In the genomic region with DNA sequence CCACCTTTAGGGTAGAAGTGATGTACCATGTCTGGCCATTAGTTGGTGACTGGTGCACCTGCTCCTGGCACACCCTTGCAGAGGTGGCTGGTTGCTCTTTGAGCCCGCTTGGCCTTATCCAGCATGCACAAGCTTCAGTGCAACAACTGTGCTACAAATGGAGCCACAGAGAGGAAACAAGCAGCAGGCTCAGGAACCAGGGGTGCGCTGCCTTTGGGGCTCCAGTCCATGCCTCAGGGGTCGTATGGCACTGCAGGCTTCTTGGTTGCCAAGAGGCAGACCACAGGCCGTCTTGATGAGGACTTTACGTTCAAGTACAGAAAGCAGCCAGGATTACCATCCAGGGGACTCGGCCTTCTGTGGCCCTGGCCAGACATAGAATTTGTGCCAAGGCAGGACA, we compare ENCODE assay signal across 18 cellular contexts. TPM values are rescaled to one million over a fixed set of nuclear protein-coding genes. Genes with fewer than 3 reads are reported as not detected.
DNase-seq lines count a peak whose midpoint lies in the region; ATAC-seq, FAIRE-seq and TF ChIP-seq lines count a peak whose summit lies in the region.
"Not testable (repeated sequence)": the region's sequence is repeated elsewhere in the genome, so short reads cannot be mapped to it uniquely, and the experiment has no call there.
"Had no signal": no experiment of that assay in that cellular context is flagged by ENCODE, and none has a peak within 500 bp of the region (broad histone marks: within the 10 kb centered on the region; RNA-seq: fewer than 3 reads in every experiment).

No MANE protein-coding gene starts in this region.

- not testable (repeated sequence) for H3K27me3 ChIP-seq in RWPE2 (ENCODE audit: insufficient read depth, poor library complexity, severe bottlenecking); sigmoid colon; spleen (replicated peaks in 1 of 7)

- not testable (repeated sequence) for H3K27me3 Mint-ChIP-seq in CD14-positive monocyte (ENCODE audit: low read depth in 3 of 3); chondrocyte (ENCODE audit: low read depth)

- H3K4me1 Mint-ChIP-seq in CD14-positive monocyte; chondrocyte (ENCODE audit: low read depth): not testable (repeated sequence)

- ATAC-seq in RWPE2 (ENCODE audit: low read depth), result not testable (repeated sequence)

- not testable (repeated sequence) for H3K27ac ChIP-seq in RWPE2 (ENCODE audit: poor library complexity, severe bottlenecking); kidney (ENCODE audit: low read depth in 2 of 2, low read length in 2 of 2); sigmoid colon; spleen

- H3K4me3 Mint-ChIP-seq in CD14-positive monocyte; chondrocyte (ENCODE audit: unreplicated experiment): not testable (repeated sequence)

- TF ChIP-seq EP300 in sigmoid colon (IDR thresholded peaks at IDR 0.05), result not testable (repeated sequence)

- not testable (repeated sequence) for FAIRE-seq in kidney (lab: Jason Lieb, UNC)

- H3K9me3 Mint-ChIP-seq in CD14-positive monocyte; chondrocyte (ENCODE audit: low read depth): not testable (repeated sequence)

- intact Hi-C loops in CD14-positive monocyte (cut with micrococcal nuclease); cardiac septum (cut with DNase I); kidney (cut with DNase I); sigmoid colon (cut with DNase I); spleen (cut with DNase I; ENCODE audit: low total_unique reads): not testable (repeated sequence)

- not testable (repeated sequence) for H3K4me3 ChIP-seq in RWPE2 (ENCODE audit: severe bottlenecking); kidney (ENCODE audit: low read length in 2 of 2); sigmoid colon; spleen

- H3K36me3 Mint-ChIP-seq in CD14-positive monocyte; chondrocyte (ENCODE audit: low read depth): not testable (repeated sequence)

- not testable (repeated sequence) for H3K9ac ChIP-seq in kidney (ENCODE audit: low read length in 2 of 2)

- not testable (repeated sequence) for H3K4me1 ChIP-seq in RWPE2 (ENCODE audit: insufficient read depth, poor library complexity, severe bottlenecking); kidney (ENCODE audit: control insufficient read depth in 1 of 2, insufficient read depth in 1 of 2, low read depth in 1 of 2, low read length in 2 of 2); sigmoid colon; spleen

- not testable (repeated sequence) for H3K27ac Mint-ChIP-seq in CD14-positive monocyte; chondrocyte (ENCODE audit: unreplicated experiment)

- DNase-seq in CD14-positive monocyte (ENCODE audit: low spot score) (peak; percentile 28), RWPE2 (ENCODE audit: low spot score) (peak; percentile 23), chondrocyte (ENCODE audit: low spot score) (peak; percentile 66), cardiac septum (ENCODE audit: low spot score) (peak; percentile 44), kidney (peak; percentile 37), sigmoid colon (peak; percentile 35), spleen (peak; percentile 48)

- TF ChIP-seq POLR2A in sigmoid colon (IDR thresholded peaks at IDR 0.05); spleen (IDR thresholded peaks at IDR 0.05): not testable (repeated sequence)

- TF ChIP-seq CTCF in CD14-positive monocyte (IDR thresholded peaks at IDR 0.05); RWPE2 (IDR thresholded peaks at IDR 0.05; ENCODE audit: poor library complexity, severe bottlenecking); chondrocyte (IDR thresholded peaks at IDR 0.05); kidney (IDR thresholded peaks at IDR 0.05; ENCODE audit: borderline replicate concordance, extremely low read depth, insufficient read depth); sigmoid colon (IDR thresholded peaks at IDR 0.05); spleen (IDR thresholded peaks at IDR 0.05 in 8 of 11, conservative IDR thresholded peaks at IDR 0.05 in 3 of 11): not testable (repeated sequence)

- WGBS in sigmoid colon, 2 donors, result 70 to 71% methylated on average over 3 to 4 of the region's 6 CpGs
- 48 to 60% (median 58%) methylated on average over 2 to 4 of the region's 6 CpGs; no CpG with 5 or more reads in 1 of the 5 donors for WGBS in spleen, 5 donors

- H3K36me3 ChIP-seq in RWPE2 (ENCODE audit: low read depth); kidney (ENCODE audit: control insufficient read depth in 1 of 2, insufficient read depth in 2 of 2, low read length in 2 of 2); sigmoid colon; spleen: not testable (repeated sequence)

- H3K9me3 ChIP-seq in RWPE2 (ENCODE audit: severe bottlenecking); kidney (ENCODE audit: control insufficient read depth in 1 of 2, low read length in 2 of 2); sigmoid colon; spleen: not testable (repeated sequence)

RNA-seq across cellular contexts. Expression of a gene that starts 44.6 kb away (rescaled TPM):
- not detected for polyA plus RNA-seq in CD14-positive monocyte
- total RNA-seq in chondrocyte, result not detected in 3 replicates
- total RNA-seq in cardiac septum, result not detected
- total RNA-seq in kidney, result not detected
- not detected for polyA plus RNA-seq in kidney (ENCODE audit: insufficient read depth, low read depth, low replicate concordance)
- under 1 TPM in 1 of 4 donors, not detected in 3; 0.33 TPM for total RNA-seq in sigmoid colon
- polyA plus RNA-seq in sigmoid colon, result under 1 TPM in 2 of 3 donors, not detected in 1; 0.03 to 0.60 TPM
- total RNA-seq in spleen, result 1 to 10 TPM in 1 of 7 donors, under 1 TPM in 2, not detected in 4; 0.52 to 1.1 (median 0.72) TPM
- polyA plus RNA-seq in spleen, result not detected
- total RNA-seq: A673; B cell; Caco-2; Calu3; CD4-positive, alpha-beta memory T cell; CD4-positive, alpha-beta T cell; CD4-positive, CD25-positive, alpha-beta regulatory T cell; CD8-positive, alpha-beta memory T cell; CD8-positive, alpha-beta T cell had no signal
- polyA plus RNA-seq: AG04450; BJ; CD4-positive, alpha-beta memory T cell; CD4-positive, CD25-positive, alpha-beta regulatory T cell; CD8-positive, alpha-beta memory T cell had no signal
